ENCODE assay signal across 18 cellular contexts in genomic region chr5:176481659-176482213, GRCh38. TPM values are rescaled to one million over a fixed set of nuclear protein-coding genes. Genes with fewer than 3 reads are reported as not detected.
A peak's percentile ranks its signal among the peaks of the same experiment; 100 is the strongest.
DNase-seq lines count a peak whose midpoint lies in the region; ATAC-seq, FAIRE-seq and TF ChIP-seq lines count a peak whose summit lies in the region.
"Had no signal": no experiment of that assay in that cellular context is flagged by ENCODE, and none has a peak within 500 bp of the region (broad histone marks: within the 10 kb centered on the region; RNA-seq: fewer than 3 reads in every experiment).

No MANE protein-coding gene starts in this region.

- ATAC-seq in GM21619 (IDR thresholded peaks at IDR 0.05; ENCODE audit: unreplicated experiment), result peak; percentile 64
- no peak for ATAC-seq in GM21528 (IDR thresholded peaks at IDR 0.05; ENCODE audit: low FRiP score, unreplicated experiment)
- no peak for ATAC-seq in GM18517 (IDR thresholded peaks at IDR 0.05; ENCODE audit: unreplicated experiment)

- CTCF ChIA-PET in endothelial cell of umbilical vein (lab: Charles Lee), result interaction anchor here (0.8 to 1.7 kb wide), 2 partner anchors 21 to 65 kb away, joined by 3 to 5 read pairs; no protein-coding TSS in a partner anchor

- no peak for TF ChIP-seq POLR2A in endothelial cell of umbilical vein (IDR thresholded peaks at IDR 0.05; ENCODE audit: low read depth, low read length)

- no peaks in the 10 kb centered on the region for H3K9me1 ChIP-seq in endothelial cell of umbilical vein (replicated peaks; ENCODE audit: control insufficient read depth, extremely low read depth, insufficient read depth, low read length)

- FAIRE-seq in RCC 7860 (lab: Jason Lieb, UNC) (no peak), endothelial cell of umbilical vein (lab: Jason Lieb, UNC) (peak; percentile 8)

- POLR2A ChIA-PET in endothelial cell of umbilical vein (lab: Charles Lee), result no interaction called here

- dilution Hi-C loops in endothelial cell of umbilical vein (cut with MboI; ENCODE audit: extremely low pct_ligation_motif_present, low sequenced_read_pairs), result no loop called here

- H3K4me1 ChIP-seq in endothelial cell of umbilical vein (ENCODE audit: control insufficient read depth, extremely low read depth, insufficient read depth, low read length) (no peaks in the 10 kb centered on the region), colonic mucosa (no peaks in the 10 kb centered on the region)
- H3K4me1 ChIP-seq in effector memory CD4-positive, alpha-beta T cell (ENCODE audit: control insufficient read depth, insufficient read depth, low read length, poor library complexity, severe bottlenecking), result no peaks in the 10 kb centered on the region
- H3K4me1 ChIP-seq: thyroid gland had no signal

- peaks cover 11% of the 10 kb centered on the region for H3K79me2 ChIP-seq in endothelial cell of umbilical vein (ENCODE audit: control insufficient read depth, insufficient read depth, low read length)

- H3K27me3 ChIP-seq in endothelial cell of umbilical vein (ENCODE audit: control insufficient read depth in 2 of 2, insufficient read depth in 2 of 2, low read length in 2 of 2), result no peaks in the 10 kb centered on the region
- H3K27me3 ChIP-seq in effector memory CD4-positive, alpha-beta T cell (replicated peaks; ENCODE audit: control insufficient read depth, insufficient read depth, low read length, poor library complexity, severe bottlenecking), result no peaks in the 10 kb centered on the region
- no peaks in the 10 kb centered on the region for H3K27me3 ChIP-seq in colonic mucosa
- H3K27me3 ChIP-seq: spleen, thyroid gland had no signal

- DNase-seq in ELR (ENCODE audit: low read depth) (peak; percentile 31), RCC 7860 (ENCODE audit: low spot score) (peak; percentile 22), endothelial cell of umbilical vein (ENCODE audit: low read depth, low spot score) (no peak), colonic mucosa (no peak)
- no peak for DNase-seq in effector memory CD4-positive, alpha-beta T cell
- DNase-seq: activated gamma-delta T cell, anterior cingulate cortex, foreskin fibroblast, hippocampal formation, midbrain, NCI-H2029 treated with DMSO at 0.1 percent for 48 hours, NCI-H446 treated with DMSO at 0.1 percent for 48 hours, spleen, thyroid gland had no signal

- intact Hi-C loops in endothelial cell of umbilical vein (cut with micrococcal nuclease) (no loop called here), colonic mucosa (cut with DNase I) (no loop called here)

- no peak overlapping the region for H3K4me3 ChIP-seq in endothelial cell of umbilical vein (replicated peaks in 1 of 3; ENCODE audit: insufficient read depth in 1 of 3, low read depth in 1 of 3, low read length in 3 of 3)
- no peak overlapping the region for H3K4me3 ChIP-seq in effector memory CD4-positive, alpha-beta T cell (ENCODE audit: insufficient read depth, low read depth, low read length, poor library complexity, severe bottlenecking)
- no peak overlapping the region for H3K4me3 ChIP-seq in colonic mucosa
- H3K4me3 ChIP-seq: spleen, thyroid gland had no signal

- no peak overlapping the region for H3K4me2 ChIP-seq in endothelial cell of umbilical vein (ENCODE audit: insufficient read depth, low read length)

- no peak overlapping the region for H2AFZ ChIP-seq in endothelial cell of umbilical vein (ENCODE audit: low read depth, low read length)

- H3K27ac ChIP-seq in endothelial cell of umbilical vein (ENCODE audit: insufficient read depth, low read depth, low read length) (no peak overlapping the region), colonic mucosa (no peak overlapping the region)
- H3K27ac ChIP-seq in effector memory CD4-positive, alpha-beta T cell (ENCODE audit: insufficient read depth, low read length, poor library complexity, severe bottlenecking), result no peak overlapping the region
- H3K27ac ChIP-seq: spleen, thyroid gland, VCaP had no signal

- BruUV-seq in endothelial cell of umbilical vein (replicated peaks; lab: Mats Ljungman, UMichigan), result no TSS peak

- H4K20me1 ChIP-seq in endothelial cell of umbilical vein (replicated peaks; ENCODE audit: control insufficient read depth, extremely low read depth, insufficient read depth, low read length), result no peaks in the 10 kb centered on the region

- H3K9me3 ChIP-seq in endothelial cell of umbilical vein (replicated peaks; ENCODE audit: control insufficient read depth, insufficient read depth, low read length), result no peaks in the 10 kb centered on the region
- no peaks in the 10 kb centered on the region for H3K9me3 ChIP-seq in effector memory CD4-positive, alpha-beta T cell (ENCODE audit: control insufficient read depth, low read length)
- H3K9me3 ChIP-seq in colonic mucosa, result no peaks in the 10 kb centered on the region
- H3K9me3 ChIP-seq: spleen, thyroid gland had no signal

- H3K36me3 ChIP-seq in endothelial cell of umbilical vein (ENCODE audit: control insufficient read depth in 2 of 2, extremely low read depth in 1 of 2, insufficient read depth in 2 of 2, low read length in 2 of 2), result peaks cover 6% of the 10 kb centered on the region in 2 experiments
- H3K36me3 ChIP-seq in effector memory CD4-positive, alpha-beta T cell (ENCODE audit: control insufficient read depth, insufficient read depth, low read length), result peaks cover 5% of the 10 kb centered on the region
- no peaks in the 10 kb centered on the region for H3K36me3 ChIP-seq in colonic mucosa

- TF ChIP-seq CTCF in endothelial cell of umbilical vein (IDR thresholded peaks at IDR 0.05; ENCODE audit: extremely low read depth in 1 of 2, insufficient read depth in 1 of 2, low read depth in 1 of 2, low read length in 2 of 2), result no peak
- no peak for TF ChIP-seq CTCF in colonic mucosa (IDR thresholded peaks at IDR 0.05)

- no peak overlapping the region for H3K9ac ChIP-seq in endothelial cell of umbilical vein (replicated peaks; ENCODE audit: extremely low read depth, insufficient read depth, low read length)
- no peak overlapping the region for H3K9ac ChIP-seq in colonic mucosa (ENCODE audit: low read depth in 2 of 2, low read length in 2 of 2)

TF ChIP-seq in endothelial cell of umbilical vein, 7 proteins besides CTCF, POLR2A, EP300 and RAD21:
- TF ChIP-seq EZH2 (IDR thresholded peaks at IDR 0.05; ENCODE audit: borderline replicate concordance, low read depth, low read length, severe bottlenecking) (no peak), JUN (IDR thresholded peaks at IDR 0.05; ENCODE audit: borderline replicate concordance, insufficient read depth, insufficient read length, low read depth) (no peak), POLR2AphosphoS5 (IDR thresholded peaks at IDR 0.05; ENCODE audit: insufficient read depth, low read depth, low read length) (no peak), MYC (IDR thresholded peaks at IDR 0.05; ENCODE audit: low read depth, low read length) (no peak), GATA2 (IDR thresholded peaks at IDR 0.05; ENCODE audit: insufficient read depth, insufficient read length, low read depth, low read length) (no peak), FOS (IDR thresholded peaks at IDR 0.05; ENCODE audit: borderline replicate concordance, insufficient read depth, low read length) (no peak)
- TF ChIP-seq, protein P1, sequence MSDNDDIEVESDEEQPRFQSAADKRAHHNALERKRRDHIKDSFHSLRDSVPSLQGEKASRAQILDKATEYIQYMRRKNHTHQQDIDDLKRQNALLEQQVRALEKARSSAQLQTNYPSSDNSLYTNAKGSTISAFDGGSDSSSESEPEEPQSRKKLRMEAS (IDR thresholded peaks at IDR 0.05; ENCODE audit: insufficient read depth, insufficient read length), result no peak

RNA-seq across cellular contexts. Expression of gene FAF2, which starts 33.6 kb away (rescaled TPM):
- total RNA-seq in endothelial cell of umbilical vein (43.5 and 50.1 TPM in 2 replicates), colonic mucosa (10 to 100 TPM; 36.0 to 37.0 TPM)
- polyA plus RNA-seq in endothelial cell of umbilical vein, result 24.8 and 27.9 TPM in 2 replicates
- polyA plus RNA-seq in endothelial cell of umbilical vein (2011; cell fraction: cytosol; rRNA removed), result 23.5 and 26.4 TPM in 2 replicates
- 34.4 and 38.6 TPM in 2 replicates for polyA plus RNA-seq in endothelial cell of umbilical vein (2011; cell fraction: nucleus; rRNA removed)
- polyA plus RNA-seq in endothelial cell of umbilical vein (2012), result 27.5 and 33.6 TPM in 2 replicates
- polyA minus RNA-seq in endothelial cell of umbilical vein, result 64.4 and 66.3 TPM in 2 replicates
- polyA minus RNA-seq in endothelial cell of umbilical vein (2011; cell fraction: cytosol; rRNA and poly(A)+ RNA removed), result 24.7 TPM
- 23.7 and 32.6 TPM in 2 replicates for polyA minus RNA-seq in endothelial cell of umbilical vein (2011; cell fraction: nucleus; rRNA and poly(A)+ RNA removed)

RNA-seq across cellular contexts. Expression of gene RNF44, which starts 55.5 kb away (rescaled TPM):
- 50.2 and 51.5 TPM in 2 replicates for total RNA-seq in endothelial cell of umbilical vein
- 19.8 and 24.4 TPM in 2 replicates for polyA plus RNA-seq in endothelial cell of umbilical vein
- 9.4 and 14.2 TPM in 2 replicates for polyA plus RNA-seq in endothelial cell of umbilical vein (2011; cell fraction: cytosol; rRNA removed)
- polyA plus RNA-seq in endothelial cell of umbilical vein (2011; cell fraction: nucleus; rRNA removed), result 92.2 and 101 TPM in 2 replicates
- 18.6 and 27.9 TPM in 2 replicates for polyA plus RNA-seq in endothelial cell of umbilical vein (2012)
- polyA minus RNA-seq in endothelial cell of umbilical vein, result 12.4 and 16.3 TPM in 2 replicates
- 17.8 TPM for polyA minus RNA-seq in endothelial cell of umbilical vein (2011; cell fraction: cytosol; rRNA and poly(A)+ RNA removed)
- polyA minus RNA-seq in endothelial cell of umbilical vein (2011; cell fraction: nucleus; rRNA and poly(A)+ RNA removed), result 30.6 and 52.0 TPM in 2 replicates
- 10 to 100 TPM; 58.2 to 67.5 TPM for total RNA-seq in colonic mucosa

Comparison
In these comparisons a context has a peak if more than half of its experiments do, and no peak if none do; other contexts are left out.
1. DNase-seq: peak in ELR (single experiment) and RCC 7860 (single experiment); none in endothelial cell of umbilical vein (single experiment), effector memory CD4-positive, alpha-beta T cell (0 of 3) and colonic mucosa (single experiment).